13 cellular contexts compared by ENCODE assay signal in the genomic region with DNA sequence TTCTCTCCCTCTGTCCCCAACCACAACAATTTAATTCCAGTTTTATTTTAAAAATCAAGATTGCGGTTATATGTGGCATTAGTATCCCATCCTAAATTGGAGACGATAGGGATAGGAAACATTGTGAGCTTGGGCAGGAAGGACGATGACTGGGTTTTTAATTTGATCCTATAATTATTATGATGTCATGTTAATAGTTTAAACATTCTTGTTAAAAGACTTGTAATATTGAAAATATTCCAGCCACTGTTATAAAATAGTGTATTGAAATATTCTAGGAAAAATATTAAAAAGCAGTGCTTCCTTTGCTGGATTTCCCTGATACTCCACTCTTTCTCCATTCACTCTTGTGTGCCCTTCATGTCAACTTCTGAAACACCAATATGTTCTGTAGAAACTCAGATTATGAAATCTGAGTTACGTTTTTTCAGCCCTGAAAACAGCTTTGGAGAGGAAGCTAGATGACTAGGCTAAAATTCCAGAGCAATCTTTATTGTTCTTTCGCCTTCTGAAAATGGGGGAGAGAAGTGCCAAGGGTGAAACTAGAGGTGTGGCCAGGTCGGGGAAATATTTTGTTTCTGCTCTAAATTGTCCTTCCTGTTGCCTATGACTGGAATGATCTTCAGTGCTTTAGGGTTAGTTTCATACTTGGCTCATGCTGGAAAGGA. TPM values are rescaled to one million over a fixed set of nuclear protein-coding genes. Genes with fewer than 3 reads are reported as not detected.
DNase-seq lines count a peak whose midpoint lies in the region; TF ChIP-seq lines count a peak whose summit lies in the region.
"Had no signal": no experiment of that assay in that cellular context is flagged by ENCODE, and none has a peak within 500 bp of the region (broad histone marks: within the 10 kb centered on the region; RNA-seq: fewer than 3 reads in every experiment).

No MANE protein-coding gene starts in this region.

- H2BK120ac ChIP-seq in mesenchymal stem cell (ENCODE audit: low read depth, low read length) = no peak overlapping the region

- H3K4me3 Mint-ChIP-seq in activated T-helper 2 cell treated with anti-CD3 and anti-CD28 coated beads, Interferon-gamma antibody, Interleukin-2, Interleukin-4, amounts not matched to agents 10 μg/mL and 5 μg/mL and 100 μg/mL, durations not matched to agents 14 hours and 24 hours and 36 hours (ENCODE audit: low read depth) = no peak overlapping the region
- H3K4me3 Mint-ChIP-seq: neural crest cell; stimulated activated memory B cell treated with anti-CD40 and anti-IgM and Interleukin-4, amounts not matched to agents 10 μg/mL and 1 μg/mL and 100 μg/mL, for 72 hours had no signal

- H3K79me1 ChIP-seq in mesenchymal stem cell (replicated peaks; ENCODE audit: low read length, poor library complexity, severe bottlenecking) = peaks cover 9% of the 10 kb centered on the region

- no peaks in the 10 kb centered on the region for H3K79me2 ChIP-seq in ACC112 (ENCODE audit: control insufficient read depth, insufficient read depth, low read length, unreplicated experiment)

- H2BK15ac ChIP-seq in mesenchymal stem cell (ENCODE audit: low read depth, poor library complexity, severe bottlenecking) = no peak overlapping the region

- no peak overlapping the region for H4K91ac ChIP-seq in mesenchymal stem cell (ENCODE audit: low read length)

- no peak overlapping the region for H2BK12ac ChIP-seq in mesenchymal stem cell (ENCODE audit: low read length in 2 of 2)

- no peaks in the 10 kb centered on the region for H3K36me3 Mint-ChIP-seq in activated T-helper 2 cell treated with anti-CD3 and anti-CD28 coated beads, Interferon-gamma antibody, Interleukin-2, Interleukin-4, amounts not matched to agents 10 μg/mL and 5 μg/mL and 100 μg/mL, durations not matched to agents 14 hours and 24 hours and 36 hours (ENCODE audit: low read depth)
- H3K36me3 Mint-ChIP-seq: stimulated activated memory B cell treated with anti-CD40 and anti-IgM and Interleukin-4, amounts not matched to agents 10 μg/mL and 1 μg/mL and 100 μg/mL, for 72 hours had no signal

- peak; percentile 55 for DNase-seq in MV-4-11 (lab: John Stamatoyannopoulos, UW)
- peak; percentile 82 for DNase-seq in choroid plexus epithelial cell (ENCODE audit: low read depth)
- no peak for DNase-seq in mesenchymal stem cell
- no peak for DNase-seq in vagina (ENCODE audit: extremely low spot score in 2 of 2)
- DNase-seq in NCI-H1694 treated with DMSO at 0.1 percent for 48 hours (lab: John Stamatoyannopoulos, UW) = no peak
- no peak for DNase-seq in suprapubic skin (ENCODE audit: low spot score in 2 of 2)
- DNase-seq in activated T-helper 2 cell treated with anti-CD3 and anti-CD28 coated beads, Interferon-gamma antibody, Interleukin-2, Interleukin-4, amounts not matched to agents 10 μg/mL and 5 μg/mL and 100 μg/mL, durations not matched to agents 14 hours and 24 hours and 36 hours (ENCODE audit: low spot score) = no peak
- DNase-seq: activated CD4-positive, alpha-beta T cell treated with anti-CD3 and anti-CD28 coated beads, Interleukin-2, amount 50 U/mL, for 48 hours; dorsolateral prefrontal cortex; NCI-H2171 had no signal

- no peak overlapping the region for H3K18ac ChIP-seq in mesenchymal stem cell (ENCODE audit: low read depth in 1 of 2, low read length in 2 of 2)

- H2BK5ac ChIP-seq in mesenchymal stem cell (ENCODE audit: low read depth, low read length, poor library complexity, severe bottlenecking) = no peak overlapping the region

- H3K36me3 ChIP-seq in ACC112 (ENCODE audit: insufficient read depth, low read length) (no peaks in the 10 kb centered on the region), mesenchymal stem cell (ENCODE audit: control insufficient read depth in 1 of 2, insufficient read depth in 2 of 2, low read depth in 1 of 2, low read length in 2 of 2) (no peaks in the 10 kb centered on the region), vagina (no peaks in the 10 kb centered on the region), suprapubic skin (no peaks in the 10 kb centered on the region)

- WGBS in mesenchymal stem cell = 90% methylated on average over 5 of the region's 6 CpGs
- 46% methylated on average over 6 of the region's 6 CpGs for WGBS in suprapubic skin

- no peak overlapping the region for H3K14ac ChIP-seq in mesenchymal stem cell (ENCODE audit: low read length in 2 of 2)

- peaks cover 16% of the 10 kb centered on the region for H3K4me1 ChIP-seq in ACC112 (ENCODE audit: control insufficient read depth, insufficient read depth, low read length, unreplicated experiment)
- no peaks in the 10 kb centered on the region for H3K4me1 ChIP-seq in mesenchymal stem cell (ENCODE audit: control insufficient read depth, insufficient read depth, low read depth, low read length)
- H3K4me1 ChIP-seq in vagina = peaks cover 4% of the 10 kb centered on the region
- H3K4me1 ChIP-seq in suprapubic skin = no peaks in the 10 kb centered on the region

- TF ChIP-seq POLR2A in vagina (IDR thresholded peaks at IDR 0.05) (no peak), suprapubic skin (IDR thresholded peaks at IDR 0.05) (no peak)

- H2AFZ ChIP-seq in ACC112 (ENCODE audit: low read length, unreplicated experiment) = peak overlapping the region; percentile 46
- no peak overlapping the region for H2AFZ ChIP-seq in mesenchymal stem cell (ENCODE audit: low read depth, low read length)

- TF ChIP-seq CTCF in choroid plexus epithelial cell (conservative IDR thresholded peaks at IDR 0.05; ENCODE audit: low read depth, low read length) = no peak
- no peak for TF ChIP-seq CTCF in vagina (IDR thresholded peaks at IDR 0.05)
- TF ChIP-seq CTCF in suprapubic skin (IDR thresholded peaks at IDR 0.05) = no peak

- no peaks in the 10 kb centered on the region for H3K9me3 Mint-ChIP-seq in activated T-helper 2 cell treated with anti-CD3 and anti-CD28 coated beads, Interferon-gamma antibody, Interleukin-2, Interleukin-4, amounts not matched to agents 10 μg/mL and 5 μg/mL and 100 μg/mL, durations not matched to agents 14 hours and 24 hours and 36 hours
- H3K9me3 Mint-ChIP-seq: neural crest cell; stimulated activated memory B cell treated with anti-CD40 and anti-IgM and Interleukin-4, amounts not matched to agents 10 μg/mL and 1 μg/mL and 100 μg/mL, for 72 hours had no signal

- H3K4me3 ChIP-seq in ACC112 (ENCODE audit: low read depth, low read length) (peak overlapping the region; percentile 40), choroid plexus epithelial cell (ENCODE audit: low read depth, low read length) (peak overlapping the region; percentile 7), mesenchymal stem cell (ENCODE audit: insufficient read depth in 1 of 2, low read depth in 1 of 2, low read length in 2 of 2) (no peak overlapping the region), vagina (no peak overlapping the region), suprapubic skin (no peak overlapping the region)
- H3K4me3 ChIP-seq: dorsolateral prefrontal cortex had no signal

- no peak overlapping the region for H4K8ac ChIP-seq in mesenchymal stem cell (ENCODE audit: low read length)

- H3K27ac ChIP-seq in ACC112 (ENCODE audit: low read depth, low read length) = peak overlapping the region; percentile 79
- H3K27ac ChIP-seq in mesenchymal stem cell (ENCODE audit: low read length, poor library complexity, severe bottlenecking) = peak overlapping the region; percentile 95
- no peak overlapping the region for H3K27ac ChIP-seq in vagina
- H3K27ac ChIP-seq in suprapubic skin = no peak overlapping the region

- peak overlapping the region; percentile 14 for H3K9ac ChIP-seq in mesenchymal stem cell (ENCODE audit: low read length)

- H3K4me2 ChIP-seq in mesenchymal stem cell (ENCODE audit: low read length, poor library complexity, severe bottlenecking) = peak overlapping the region; percentile 29

- no peak overlapping the region for H3K23ac ChIP-seq in mesenchymal stem cell (ENCODE audit: low read length in 2 of 2)

- H3K27ac Mint-ChIP-seq in activated T-helper 2 cell treated with anti-CD3 and anti-CD28 coated beads, Interferon-gamma antibody, Interleukin-2, Interleukin-4, amounts not matched to agents 10 μg/mL and 5 μg/mL and 100 μg/mL, durations not matched to agents 14 hours and 24 hours and 36 hours = no peak overlapping the region
- H3K27ac Mint-ChIP-seq: stimulated activated memory B cell treated with anti-CD40 and anti-IgM and Interleukin-4, amounts not matched to agents 10 μg/mL and 1 μg/mL and 100 μg/mL, for 72 hours had no signal

- H3K27me3 ChIP-seq in ACC112 (ENCODE audit: insufficient read depth, low read length) (no peaks in the 10 kb centered on the region), mesenchymal stem cell (ENCODE audit: control insufficient read depth in 1 of 2, insufficient read depth in 1 of 2, low read length in 2 of 2) (no peaks in the 10 kb centered on the region), vagina (no peaks in the 10 kb centered on the region), suprapubic skin (no peaks in the 10 kb centered on the region)
- H3K27me3 ChIP-seq: dorsolateral prefrontal cortex had no signal

- no peak overlapping the region for H2AK5ac ChIP-seq in mesenchymal stem cell (ENCODE audit: low read length, severe bottlenecking)

- H3K27me3 Mint-ChIP-seq in activated T-helper 2 cell treated with anti-CD3 and anti-CD28 coated beads, Interferon-gamma antibody, Interleukin-2, Interleukin-4, amounts not matched to agents 10 μg/mL and 5 μg/mL and 100 μg/mL, durations not matched to agents 14 hours and 24 hours and 36 hours (ENCODE audit: low read depth) = peaks cover 4% of the 10 kb centered on the region
- H3K27me3 Mint-ChIP-seq: stimulated activated memory B cell treated with anti-CD40 and anti-IgM and Interleukin-4, amounts not matched to agents 10 μg/mL and 1 μg/mL and 100 μg/mL, for 72 hours had no signal

- peaks cover 3% of the 10 kb centered on the region for H3K4me1 Mint-ChIP-seq in activated T-helper 2 cell treated with anti-CD3 and anti-CD28 coated beads, Interferon-gamma antibody, Interleukin-2, Interleukin-4, amounts not matched to agents 10 μg/mL and 5 μg/mL and 100 μg/mL, durations not matched to agents 14 hours and 24 hours and 36 hours (ENCODE audit: low read depth)
- H3K4me1 Mint-ChIP-seq: neural crest cell had no signal

- no peak overlapping the region for H3K4ac ChIP-seq in mesenchymal stem cell (ENCODE audit: low read depth in 1 of 2, low read length in 2 of 2)

- no peak for TF ChIP-seq EP300 in suprapubic skin (IDR thresholded peaks at IDR 0.05)

- intact Hi-C loops in vagina (cut with DNase I) = no loop called here
- intact Hi-C loops in activated T-helper 2 cell treated with anti-CD3 and anti-CD28 coated beads, Interferon-gamma antibody, Interleukin-2, Interleukin-4, amounts not matched to agents 10 μg/mL and 5 μg/mL and 100 μg/mL, durations not matched to agents 14 hours and 24 hours and 36 hours (cut with micrococcal nuclease) = no loop called here

- H3K9me3 ChIP-seq in mesenchymal stem cell (ENCODE audit: control insufficient read depth, low read length) = no peaks in the 10 kb centered on the region
- H3K9me3 ChIP-seq in vagina = no peaks in the 10 kb centered on the region
- no peaks in the 10 kb centered on the region for H3K9me3 ChIP-seq in suprapubic skin

RNA-seq across cellular contexts. Expression of a gene that starts 46.1 kb away (rescaled TPM):
- 34.5 TPM for polyA plus RNA-seq in mesenchymal stem cell (2013, experiment 1 of 2)
- polyA plus RNA-seq in mesenchymal stem cell (2013, experiment 2 of 2) = 37.7 TPM
- total RNA-seq in vagina (8.3 TPM), suprapubic skin (10 to 100 TPM; 18.0 to 19.6 (median 18.6) TPM)
- total RNA-seq in activated T-helper 2 cell treated with anti-CD3 and anti-CD28 coated beads, Interferon-gamma antibody, Interleukin-2, Interleukin-4, amounts not matched to agents 10 μg/mL and 5 μg/mL and 100 μg/mL, durations not matched to agents 14 hours and 24 hours and 36 hours = 10.3 and 14.7 TPM in 2 replicates

Comparison
In these comparisons a context has a peak if more than half of its experiments do, and no peak if none do; other contexts are left out.
1. H3K27ac ChIP-seq: peak in ACC112 (single experiment) and mesenchymal stem cell (single experiment); none in vagina (single experiment) and suprapubic skin (single experiment).
2. H3K4me3 ChIP-seq: peak in ACC112 (single experiment) and choroid plexus epithelial cell (single experiment); none in mesenchymal stem cell (0 of 2), vagina (0 of 2) and suprapubic skin (single experiment).
3. DNase-seq: peak in MV-4-11 (single experiment) and choroid plexus epithelial cell (single experiment); none in mesenchymal stem cell (single experiment), vagina (0 of 2), NCI-H1694 treated with DMSO at 0.1 percent for 48 hours (single experiment), suprapubic skin (0 of 2) and activated T-helper 2 cell treated with anti-CD3 and anti-CD28 coated beads, Interferon-gamma antibody, Interleukin-2, Interleukin-4, amounts not matched to agents 10 μg/mL and 5 μg/mL and 100 μg/mL, durations not matched to agents 14 hours and 24 hours and 36 hours (single experiment).